14 cellular contexts compared by ENCODE assay signal in the genomic region with DNA sequence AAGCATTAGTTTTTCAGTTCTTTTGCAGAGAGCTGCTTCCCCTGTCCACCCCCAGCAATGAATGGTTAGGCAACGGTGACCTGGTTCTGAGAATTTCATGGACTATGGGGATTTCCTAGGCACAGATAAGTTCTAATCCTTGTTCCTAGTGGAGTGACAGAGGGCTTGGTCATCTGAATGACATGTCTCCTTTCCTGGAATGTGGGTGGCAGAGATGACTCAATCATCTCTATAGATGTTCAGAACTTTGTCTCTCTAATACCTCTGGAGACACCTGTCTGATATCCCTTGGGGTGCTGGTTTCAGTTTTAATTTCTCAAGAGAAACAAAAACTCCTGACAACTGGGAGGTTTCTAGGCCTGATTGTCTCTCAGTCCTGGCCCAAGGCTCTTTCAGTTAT. TPM values are rescaled to one million over a fixed set of nuclear protein-coding genes. Genes with fewer than 3 reads are reported as not detected.
DNase-seq lines count a peak whose midpoint lies in the region; ATAC-seq and TF ChIP-seq lines count a peak whose summit lies in the region.
"Had no signal": no experiment of that assay in that cellular context is flagged by ENCODE, and none has a peak within 500 bp of the region (broad histone marks: within the 10 kb centered on the region; RNA-seq: fewer than 3 reads in every experiment).

No MANE protein-coding gene starts in this region.

- H3K4me1 ChIP-seq in esophagus squamous epithelium: peaks cover 0 to 29% (median 9%) of the 10 kb centered on the region in 3 donors

- peak; percentile 82 for ATAC-seq in GM19463 (IDR thresholded peaks at IDR 0.05; ENCODE audit: unreplicated experiment)

- H3K4me3 ChIP-seq in esophagus squamous epithelium: no peak overlapping the region
- H3K4me3 ChIP-seq: thoracic aorta had no signal

- TF ChIP-seq POLR2A in esophagus squamous epithelium (IDR thresholded peaks at IDR 0.05): no peak

- H3K36me3 ChIP-seq in esophagus squamous epithelium: no peaks in the 10 kb centered on the region
- H3K36me3 ChIP-seq: thoracic aorta had no signal

- in situ Hi-C loops in GM13976 (cut with MboI; ENCODE audit: low sequenced_read_pairs, unreplicated experiment): no loop called here

- peaks cover 6 to 13% (median 11%) of the 10 kb centered on the region in 3 donors for H3K4me1 Mint-ChIP-seq in IgD-negative memory B cell
- H3K4me1 Mint-ChIP-seq in endothelial cell (ENCODE audit: unreplicated experiment): peaks cover 2% of the 10 kb centered on the region

- H3K27ac Mint-ChIP-seq in IgD-negative memory B cell (peak overlapping the region in 2 of 3 donors; percentile 31 to 61), endothelial cell (ENCODE audit: unreplicated experiment) (no peak overlapping the region)

- DNase-seq in GM13976 (ENCODE audit: low spot score) (peak; percentile 72), esophagus squamous epithelium (lab: John Stamatoyannopoulos, UW) (no peak), activated gamma-delta T cell treated with Interleukin-2 at 50 U/mL for 16 hours (no peak), endothelial cell (ENCODE audit: low spot score) (no peak), NCI-H2196 (lab: John Stamatoyannopoulos, UW; ENCODE audit: unreplicated experiment) (no peak)
- DNase-seq in effector CD4-positive, alpha-beta T cell: no peak
- DNase-seq: DND-41, H7, MV-4-11 had no signal

- WGBS in esophagus squamous epithelium, 2 donors: 0 to 35% methylated on average over 1 of the region's 1 CpG

- TF ChIP-seq CTCF in GM13976 (IDR thresholded peaks at IDR 0.05; ENCODE audit: borderline replicate concordance, control extremely low read depth, extremely low read depth, insufficient read depth, missing control alignments) (no peak), esophagus squamous epithelium (IDR thresholded peaks at IDR 0.05) (no peak), endothelial cell (IDR thresholded peaks at IDR 0.05; ENCODE audit: unreplicated experiment) (no peak)

- H3K27me3 ChIP-seq in esophagus squamous epithelium: no peaks in the 10 kb centered on the region

- peaks cover 3% of the 10 kb centered on the region for H3K27me3 Mint-ChIP-seq in IgD-negative memory B cell
- peaks cover 10% of the 10 kb centered on the region for H3K27me3 Mint-ChIP-seq in endothelial cell (ENCODE audit: unreplicated experiment)

- H3K9me3 ChIP-seq in esophagus squamous epithelium: no peaks in the 10 kb centered on the region
- H3K9me3 ChIP-seq: thoracic aorta had no signal

- H3K27ac ChIP-seq in esophagus squamous epithelium: peak overlapping the region; percentile 67 to 89 (median 82)
- H3K27ac ChIP-seq: thoracic aorta had no signal

- intact Hi-C loops in esophagus squamous epithelium (cut with DNase I): no loop called here

- H3K9me3 Mint-ChIP-seq in IgD-negative memory B cell: peaks cover 0 to 5% (median 0%) of the 10 kb centered on the region in 3 donors
- H3K9me3 Mint-ChIP-seq in endothelial cell (ENCODE audit: unreplicated experiment): no peaks in the 10 kb centered on the region

- peaks cover 1% of the 10 kb centered on the region for H3K36me3 Mint-ChIP-seq in IgD-negative memory B cell
- H3K36me3 Mint-ChIP-seq in endothelial cell (ENCODE audit: low read depth, unreplicated experiment): peaks cover 10% of the 10 kb centered on the region

- H3K4me3 Mint-ChIP-seq in IgD-negative memory B cell (peak overlapping the region in 1 of 4 donors; percentile 61), endothelial cell (ENCODE audit: unreplicated experiment) (no peak overlapping the region)

RNA-seq across cellular contexts. Expression of a gene that starts 10.4 kb away (rescaled TPM):
- not detected for polyA plus RNA-seq in IgD-negative memory B cell
- 10 to 100 TPM in 1 of 4 donors, 1 to 10 TPM in 3; 1.1 to 89.5 (median 9.2) TPM for total RNA-seq in esophagus squamous epithelium
- total RNA-seq in endothelial cell (ENCODE audit: unreplicated experiment): not detected
- total RNA-seq: endothelial cell of umbilical vein, H7, liver, thoracic aorta had no signal
- polyA plus RNA-seq: endothelial cell of umbilical vein, liver had no signal

RNA-seq across cellular contexts. Expression of a gene that starts 38.1 kb away (rescaled TPM):
- 3.8 TPM for polyA plus RNA-seq in IgD-negative memory B cell
- total RNA-seq in esophagus squamous epithelium (10 to 100 TPM; 25.4 to 45.3 (median 27.8) TPM), endothelial cell (ENCODE audit: unreplicated experiment) (64.9 TPM)
